ENCODE assay signal across 1 cellular context in genomic region chr6:155398221-155398620, GRCh38.
TF ChIP-seq lines count a peak whose summit lies in the region.

No MANE protein-coding gene starts in this region.

TF ChIP-seq in IMR-90, 13 proteins besides CTCF, POLR2A, EP300 and RAD21 (continued from another document):
- no peak for TF ChIP-seq MAZ (IDR thresholded peaks at IDR 0.05; ENCODE audit: borderline replicate concordance, low read depth, low read length)
- no peak for TF ChIP-seq CHD1 (IDR thresholded peaks at IDR 0.05; ENCODE audit: low read depth, low read length)
- TF ChIP-seq SMC3 (IDR thresholded peaks at IDR 0.05; ENCODE audit: low read depth, low read length) = no peak
- TF ChIP-seq RFX5 (IDR thresholded peaks at IDR 0.05; ENCODE audit: low read depth, low read length) = no peak
- no peak for TF ChIP-seq USF2 (IDR thresholded peaks at IDR 0.05; ENCODE audit: low read depth, low read length)
